In the genomic region with DNA sequence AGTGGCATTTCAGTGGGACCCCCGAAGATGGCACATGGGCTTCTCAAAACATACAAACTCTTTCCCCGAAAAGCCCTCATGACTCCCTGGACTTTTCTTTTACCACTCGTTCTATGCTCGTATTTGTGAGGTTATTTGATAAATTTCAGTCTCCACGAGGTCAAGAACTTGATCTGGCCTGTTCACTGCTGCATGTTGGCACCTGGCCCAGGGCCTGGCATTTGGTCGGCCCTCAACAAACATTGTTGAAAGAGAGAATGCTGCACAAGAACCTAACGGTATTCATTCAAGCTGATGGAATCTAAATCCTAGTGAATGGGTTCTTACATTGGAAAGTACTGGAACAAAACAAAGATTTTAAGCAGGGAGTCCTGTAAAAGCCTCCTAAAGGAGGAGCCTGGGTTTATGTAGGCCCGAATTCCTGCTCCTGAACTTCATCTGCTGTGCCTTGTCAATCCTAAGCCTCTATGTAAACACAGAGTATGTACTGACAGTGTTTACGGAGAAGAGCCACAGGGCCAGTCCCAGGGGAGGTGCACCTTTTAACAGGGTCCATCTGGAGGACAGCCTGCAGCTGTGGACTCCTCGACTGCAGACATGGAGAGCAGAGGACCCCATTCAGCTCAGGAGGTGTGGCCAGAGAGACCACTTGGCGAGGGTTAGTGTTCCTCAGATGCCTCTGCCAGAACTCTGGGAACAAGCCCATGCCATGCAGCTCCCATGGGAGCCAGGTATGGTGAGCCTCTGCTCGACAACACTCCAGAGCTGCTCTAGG, we compare ENCODE assay signal across 16 cellular contexts. TPM values are rescaled to one million over a fixed set of nuclear protein-coding genes. Genes with fewer than 3 reads are reported as not detected.
DNase-seq lines count a peak whose midpoint lies in the region; ATAC-seq and TF ChIP-seq lines count a peak whose summit lies in the region.
"Had no signal": no experiment of that assay in that cellular context is flagged by ENCODE, and none has a peak within 500 bp of the region (broad histone marks: within the 10 kb centered on the region; RNA-seq: fewer than 3 reads in every experiment).

No MANE protein-coding gene starts in this region.

- H3K9me3 ChIP-seq in adrenal gland (replicated peaks in 1 of 3), result no peaks in the 10 kb centered on the region
- H3K9me3 ChIP-seq in neuronal stem cell (replicated peaks in 1 of 2; ENCODE audit: control insufficient read depth in 2 of 2, insufficient read depth in 1 of 2, low read depth in 1 of 2, low read length in 2 of 2), result peaks cover 0 to 2% of the 10 kb centered on the region in 2 donors
- H3K9me3 ChIP-seq in CD4-positive, alpha-beta memory T cell (ENCODE audit: control insufficient read depth in 1 of 2, low read length in 2 of 2), result no peaks in the 10 kb centered on the region

- no peaks in the 10 kb centered on the region for H3K4me1 Mint-ChIP-seq in CD4-positive, alpha-beta memory T cell

- H2BK15ac ChIP-seq in neuronal stem cell (ENCODE audit: low read length), result no peak overlapping the region

- no peak overlapping the region for H3K4me2 ChIP-seq in neuronal stem cell (ENCODE audit: insufficient read depth, low read length, poor library complexity, severe bottlenecking)

- H3K4ac ChIP-seq in neuronal stem cell (ENCODE audit: low read length), result no peak overlapping the region

- H2BK5ac ChIP-seq in neuronal stem cell (ENCODE audit: low read length), result no peak overlapping the region

- H4K8ac ChIP-seq in neuronal stem cell (ENCODE audit: low read depth, low read length), result no peak overlapping the region

- H3K4me3 ChIP-seq in adrenal gland (no peak overlapping the region), neuronal stem cell (ENCODE audit: low read length in 2 of 2) (no peak overlapping the region)
- H3K4me3 ChIP-seq in CD4-positive, alpha-beta memory T cell (ENCODE audit: low read length in 2 of 2), result no peak overlapping the region

- no peaks in the 10 kb centered on the region for H3K36me3 ChIP-seq in adrenal gland (replicated peaks in 1 of 2)
- H3K36me3 ChIP-seq in neuronal stem cell (replicated peaks in 1 of 2; ENCODE audit: control insufficient read depth in 2 of 2, insufficient read depth in 2 of 2, low read length in 2 of 2), result no peaks in the 10 kb centered on the region
- no peaks in the 10 kb centered on the region for H3K36me3 ChIP-seq in CD4-positive, alpha-beta memory T cell (ENCODE audit: insufficient read depth, low read length)

- H3K14ac ChIP-seq in neuronal stem cell (ENCODE audit: low read length), result no peak overlapping the region

- no peak overlapping the region for H4K91ac ChIP-seq in neuronal stem cell (ENCODE audit: low read depth, low read length, poor library complexity)

- H3K27ac ChIP-seq in adrenal gland (no peak overlapping the region), neuronal stem cell (replicated peaks; ENCODE audit: low read length) (no peak overlapping the region)
- H3K27ac ChIP-seq in CD4-positive, alpha-beta memory T cell (ENCODE audit: low read depth, low read length), result no peak overlapping the region

- intact Hi-C loops in adrenal gland (cut with DNase I), result no loop called here
- intact Hi-C loops in CD4-positive, alpha-beta memory T cell (cut with micrococcal nuclease), result no loop called here

- CTCF ChIA-PET in CD4-positive, alpha-beta memory T cell (lab: Charles Lee; ENCODE audit: partially characterized antibody), result no interaction called here

- WGBS in adrenal gland, 4 donors, result 44 to 53% (median 52%) methylated on average over 11 to 12 of the region's 12 CpGs
- WGBS in neuronal stem cell (ENCODE audit: extremely low coverage in 2 of 2, insufficient read length in 2 of 2, insufficient replicate concordance in 1 of 2), 2 donors, result no CpG with 5 or more reads among the region's 12 CpGs

- no peak overlapping the region for H3K18ac ChIP-seq in neuronal stem cell (ENCODE audit: low read length)

- no peaks in the 10 kb centered on the region for H3K9me3 Mint-ChIP-seq in CD4-positive, alpha-beta memory T cell
- H3K9me3 Mint-ChIP-seq: stimulated activated naive CD8-positive, alpha-beta T cell treated with anti-CD3 and anti-CD28 coated beads, Interleukin-15, Interleukin-2, amounts not matched to agents 100 ng/mL and 50 ng/mL, for 24 hours had no signal

- H2AK5ac ChIP-seq in neuronal stem cell (ENCODE audit: low read depth, low read length), result peak overlapping the region; percentile 17

- POLR2A ChIA-PET in CD4-positive, alpha-beta memory T cell (lab: Charles Lee; ENCODE audit: partially characterized antibody), result no interaction called here

- H3K27me3 ChIP-seq in adrenal gland (no peaks in the 10 kb centered on the region), neuronal stem cell (ENCODE audit: control insufficient read depth in 3 of 3, insufficient read depth in 3 of 3, low read depth in 1 of 3, low read length in 3 of 3) (no peaks in the 10 kb centered on the region)
- no peaks in the 10 kb centered on the region for H3K27me3 ChIP-seq in CD4-positive, alpha-beta memory T cell (ENCODE audit: insufficient read depth, low read length)

- H3K4me3 Mint-ChIP-seq in CD4-positive, alpha-beta memory T cell, result no peak overlapping the region
- H3K4me3 Mint-ChIP-seq: stimulated activated naive CD8-positive, alpha-beta T cell treated with anti-CD3 and anti-CD28 coated beads, Interleukin-15, Interleukin-2, amounts not matched to agents 100 ng/mL and 50 ng/mL, for 24 hours had no signal

- H2AFZ ChIP-seq in neuronal stem cell (ENCODE audit: low read length), result no peak overlapping the region

- no peak for TF ChIP-seq CTCF in adrenal gland (IDR thresholded peaks at IDR 0.05)

- H2BK12ac ChIP-seq in neuronal stem cell (ENCODE audit: low read length), result no peak overlapping the region

- H3K79me1 ChIP-seq in neuronal stem cell (ENCODE audit: low read depth, low read length), result no peaks in the 10 kb centered on the region

- H3K9ac ChIP-seq in neuronal stem cell (ENCODE audit: low read depth, low read length, poor library complexity), result no peak overlapping the region

- no peaks in the 10 kb centered on the region for H3K36me3 Mint-ChIP-seq in CD4-positive, alpha-beta memory T cell

- peaks cover 0 to 6% of the 10 kb centered on the region in 2 donors for H3K4me1 ChIP-seq in adrenal gland (replicated peaks in 1 of 2)
- H3K4me1 ChIP-seq in neuronal stem cell (ENCODE audit: control insufficient read depth in 2 of 2, insufficient read depth in 1 of 2, low read depth in 1 of 2, low read length in 2 of 2), result peaks cover 4 to 11% of the 10 kb centered on the region in 2 donors
- no peaks in the 10 kb centered on the region for H3K4me1 ChIP-seq in CD4-positive, alpha-beta memory T cell (ENCODE audit: insufficient read depth, low read length)

- no peak overlapping the region for H3K23ac ChIP-seq in neuronal stem cell (ENCODE audit: low read depth, low read length, poor library complexity)

- no peak for ATAC-seq in GM21367 (IDR thresholded peaks at IDR 0.05; ENCODE audit: unreplicated experiment)

- TF ChIP-seq POLR2A in adrenal gland (IDR thresholded peaks at IDR 0.05), result no peak

- peaks cover 0 to 2% of the 10 kb centered on the region in 2 donors for H3K27me3 Mint-ChIP-seq in CD4-positive, alpha-beta memory T cell
- H3K27me3 Mint-ChIP-seq: stimulated activated naive CD8-positive, alpha-beta T cell treated with anti-CD3 and anti-CD28 coated beads, Interleukin-15, Interleukin-2, amounts not matched to agents 100 ng/mL and 50 ng/mL, for 24 hours had no signal

- peak; percentile 79 for DNase-seq in DMS 273 (lab: John Stamatoyannopoulos, UW; ENCODE audit: unreplicated experiment)
- DNase-seq in NCI-H2029 (lab: John Stamatoyannopoulos, UW), result peak; percentile 70
- DNase-seq in adrenal gland, result peak; percentile 20 to 69 (median 42)
- no peak for DNase-seq in neuronal stem cell (ENCODE audit: low spot score)
- no peak for DNase-seq in HT-29 (ENCODE audit: low spot score)
- DNase-seq in 8988T, result no peak
- no peak for DNase-seq in CD4-positive, alpha-beta memory T cell
- DNase-seq: activated naive CD4-positive, alpha-beta T cell treated with Interleukin-2 at 50 U/mL for 16 hours; C1 segment of cervical spinal cord; central memory CD4-positive, alpha-beta T cell; hippocampal formation; IMR-90; NCI-H1930; stimulated activated CD4-positive, alpha-beta T cell treated with anti-CD3 and anti-CD28 coated beads, Interleukin-4, amount 100 ng/mL, for 4 hours had no signal

- H3K27ac Mint-ChIP-seq in CD4-positive, alpha-beta memory T cell, result peak overlapping the region in 1 of 7 donors; percentile 60
- H3K27ac Mint-ChIP-seq: stimulated activated naive CD8-positive, alpha-beta T cell treated with anti-CD3 and anti-CD28 coated beads, Interleukin-15, Interleukin-2, amounts not matched to agents 100 ng/mL and 50 ng/mL, for 24 hours had no signal

- H2BK120ac ChIP-seq in neuronal stem cell (ENCODE audit: low read depth, low read length), result no peak overlapping the region

RNA-seq across cellular contexts. Expression of gene L1TD1, which starts 46.9 kb away (rescaled TPM):
- 1 to 10 TPM in 1 of 8 donors, under 1 TPM in 7; 0.30 to 1.1 (median 0.47) TPM for total RNA-seq in adrenal gland
- under 1 TPM; 0.16 to 0.48 (median 0.27) TPM for polyA plus RNA-seq in adrenal gland
- polyA plus RNA-seq in neuronal stem cell (2013, experiment 1 of 2), result 19.1 TPM
- polyA plus RNA-seq in neuronal stem cell (2013, experiment 2 of 2), result 19.3 TPM
- total RNA-seq in HT-29 (2014; rRNA removed; shearing (Covaris generic)), result not detected in 2 replicates
- total RNA-seq in CD4-positive, alpha-beta memory T cell, result not detected
- polyA plus RNA-seq in CD4-positive, alpha-beta memory T cell, result not detected
- total RNA-seq: IMR-90 had no signal
- polyA plus RNA-seq: IMR-90 had no signal

Comparison
In these comparisons a context has a peak if more than half of its experiments do, and no peak if none do; other contexts are left out.
1. DNase-seq: peak in DMS 273 (single experiment), NCI-H2029 (single experiment) and adrenal gland (7 of 7); none in neuronal stem cell (single experiment), HT-29 (single experiment), 8988T (single experiment) and CD4-positive, alpha-beta memory T cell (0 of 5).